In the genomic region with DNA sequence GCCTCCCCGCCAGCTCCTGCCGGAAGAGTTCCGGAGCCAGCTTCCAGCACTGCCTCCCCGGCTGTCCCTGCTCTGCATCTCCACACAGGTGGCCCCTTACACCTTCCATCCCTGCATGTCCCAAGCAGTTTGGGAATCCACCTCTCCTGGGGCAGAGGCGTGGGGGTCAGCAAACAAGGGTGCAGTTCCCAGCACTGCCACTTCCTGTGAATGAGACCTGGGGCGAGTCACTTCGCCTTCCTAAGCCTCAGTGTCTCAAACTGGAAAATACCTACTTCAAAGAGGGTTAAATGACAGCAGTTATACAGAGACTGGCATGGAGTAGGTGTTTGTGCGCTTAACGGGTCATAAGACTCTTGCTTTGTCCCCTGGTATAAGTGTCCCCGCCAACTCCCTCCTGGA, we compare ENCODE assay signal across 20 cellular contexts. TPM values are rescaled to one million over a fixed set of nuclear protein-coding genes. Genes with fewer than 3 reads are reported as not detected.
DNase-seq lines count a peak whose midpoint lies in the region; ATAC-seq and TF ChIP-seq lines count a peak whose summit lies in the region.
"Had no signal": no experiment of that assay in that cellular context is flagged by ENCODE, and none has a peak within 500 bp of the region (broad histone marks: within the 10 kb centered on the region; RNA-seq: fewer than 3 reads in every experiment).

No MANE protein-coding gene starts in this region.

- no peaks in the 10 kb centered on the region for H3K9me3 Mint-ChIP-seq in activated naive CD4-positive, alpha-beta T cell treated with anti-CD3 and anti-CD28 coated beads for 36 hours
- H3K9me3 Mint-ChIP-seq in endodermal cell, result peaks cover 5% of the 10 kb centered on the region
- H3K9me3 Mint-ChIP-seq in stimulated activated naive CD8-positive, alpha-beta T cell treated with anti-CD3 and anti-CD28 coated beads, Interleukin-15, amount 100 ng/mL, for 72 hours, result peaks cover 0 to 7% of the 10 kb centered on the region in 2 donors

- H3K4me3 Mint-ChIP-seq in activated naive CD4-positive, alpha-beta T cell treated with anti-CD3 and anti-CD28 coated beads for 36 hours, result no peak overlapping the region
- no peak overlapping the region for H3K4me3 Mint-ChIP-seq in endodermal cell
- H3K4me3 Mint-ChIP-seq in stimulated activated naive CD8-positive, alpha-beta T cell treated with anti-CD3 and anti-CD28 coated beads, Interleukin-15, amount 100 ng/mL, for 72 hours, result peak overlapping the region; percentile 41 to 69

- DNase-seq in activated naive CD4-positive, alpha-beta T cell treated with anti-CD3 and anti-CD28 coated beads for 36 hours, result peak; percentile 63
- no peak for DNase-seq in activated naive CD4-positive, alpha-beta T cell treated with anti-CD3 and anti-CD28 coated beads, Interleukin-2, amount 50 U/mL, for 16 hours
- DNase-seq in RWPE1 (ENCODE audit: low spot score) (peak; percentile 13), endodermal cell (no peak), putamen (ENCODE audit: low spot score) (no peak), uterus (no peak), esophagus muscularis mucosa (ENCODE audit: extremely low spot score) (no peak)
- DNase-seq in stimulated activated naive CD8-positive, alpha-beta T cell treated with anti-CD3 and anti-CD28 coated beads, Interleukin-15, amount 100 ng/mL, for 72 hours, result no peak
- DNase-seq: activated CD4-positive, alpha-beta T cell treated with anti-CD3 and anti-CD28 coated beads, Interleukin-2, amount 50 U/mL, for 4 hours; activated effector memory CD4-positive, alpha-beta T cell treated with anti-CD3 and anti-CD28 coated beads, Interleukin-2, amount 50 U/mL, for 16 hours; Caco-2; colonic mucosa; foreskin melanocyte; kidney glomerular epithelial cell; midbrain; NCI-H1048 had no signal

- peak overlapping the region; percentile 81 for H3K27ac Mint-ChIP-seq in activated naive CD4-positive, alpha-beta T cell treated with anti-CD3 and anti-CD28 coated beads for 36 hours
- H3K27ac Mint-ChIP-seq in endodermal cell, result no peak overlapping the region
- H3K27ac Mint-ChIP-seq in stimulated activated naive CD8-positive, alpha-beta T cell treated with anti-CD3 and anti-CD28 coated beads, Interleukin-15, amount 100 ng/mL, for 72 hours, result peak overlapping the region in 1 of 2 donors; percentile 72

- H3K4me3 ChIP-seq in endodermal cell (ENCODE audit: low read length) (no peak overlapping the region), uterus (no peak overlapping the region), esophagus muscularis mucosa (no peak overlapping the region)
- H3K4me3 ChIP-seq: colonic mucosa, K562 had no signal

- POLR2A ChIA-PET in RWPE1 (lab: Yijun Ruan, JAX; ENCODE audit: low non-redundant PET), result no interaction called here

- no peaks in the 10 kb centered on the region for H3K27me3 Mint-ChIP-seq in activated naive CD4-positive, alpha-beta T cell treated with anti-CD3 and anti-CD28 coated beads for 36 hours (ENCODE audit: low read depth)
- peaks cover 2% of the 10 kb centered on the region for H3K27me3 Mint-ChIP-seq in endodermal cell (ENCODE audit: insufficient read depth)
- H3K27me3 Mint-ChIP-seq in stimulated activated naive CD8-positive, alpha-beta T cell treated with anti-CD3 and anti-CD28 coated beads, Interleukin-15, amount 100 ng/mL, for 72 hours, result no peaks in the 10 kb centered on the region

- no peak overlapping the region for H3K9ac ChIP-seq in endodermal cell (ENCODE audit: extremely low read depth, low read length, poor library complexity, severe bottlenecking)

- H3K4me1 ChIP-seq in endodermal cell (ENCODE audit: control insufficient read depth, insufficient read depth, low read length), result no peaks in the 10 kb centered on the region
- H3K4me1 ChIP-seq in uterus, result peaks cover 0 to 7% of the 10 kb centered on the region in 2 donors
- peaks cover 0 to 9% (median 6%) of the 10 kb centered on the region in 4 donors for H3K4me1 ChIP-seq in esophagus muscularis mucosa
- H3K4me1 ChIP-seq: Caco-2, colonic mucosa had no signal

- TF ChIP-seq CTCF in RWPE1 (conservative IDR thresholded peaks at IDR 0.05; ENCODE audit: low read depth), result no peak
- TF ChIP-seq CTCF in endodermal cell (conservative IDR thresholded peaks at IDR 0.05), result peak; percentile 19
- no peak for TF ChIP-seq CTCF in uterus (IDR thresholded peaks at IDR 0.05)
- TF ChIP-seq CTCF in esophagus muscularis mucosa (IDR thresholded peaks at IDR 0.05), result no peak

- H3K27ac ChIP-seq in RWPE1, result no peak overlapping the region
- no peak overlapping the region for H3K27ac ChIP-seq in endodermal cell (ENCODE audit: low read depth, low read length)
- no peak overlapping the region for H3K27ac ChIP-seq in uterus
- H3K27ac ChIP-seq in esophagus muscularis mucosa (replicated peaks in 1 of 4), result no peak overlapping the region
- H3K27ac ChIP-seq: colonic mucosa had no signal

- intact Hi-C loops in activated naive CD4-positive, alpha-beta T cell treated with anti-CD3 and anti-CD28 coated beads for 36 hours (cut with micrococcal nuclease), result no loop called here
- intact Hi-C loops in uterus (cut with DNase I; ENCODE audit: low total_unique reads) (no loop called here), esophagus muscularis mucosa (cut with DNase I) (no loop called here)

- 92 to 98% methylated on average over 8 to 10 of the region's 10 CpGs for WGBS in endodermal cell (ENCODE audit: insufficient coverage in 1 of 2, insufficient read length in 1 of 2), 2 experiments
- WGBS in esophagus muscularis mucosa, result 82% methylated on average over 7 of the region's 10 CpGs

- H3K27me3 ChIP-seq in endodermal cell (ENCODE audit: control insufficient read depth, insufficient read depth, low read length, poor library complexity, severe bottlenecking) (no peaks in the 10 kb centered on the region), uterus (no peaks in the 10 kb centered on the region), esophagus muscularis mucosa (peaks cover 0 to 74% (median 4%) of the 10 kb centered on the region in 4 donors)
- H3K27me3 ChIP-seq: colonic mucosa had no signal

- H3K36me3 ChIP-seq in endodermal cell (ENCODE audit: control insufficient read depth, insufficient read depth, low read length) (no peaks in the 10 kb centered on the region), uterus (no peaks in the 10 kb centered on the region), esophagus muscularis mucosa (no peaks in the 10 kb centered on the region)
- H3K36me3 ChIP-seq: colonic mucosa had no signal

- ATAC-seq in stimulated activated naive CD8-positive, alpha-beta T cell treated with anti-CD3 and anti-CD28 coated beads, Interleukin-15, amount 100 ng/mL, for 72 hours, result peak; percentile 40
- ATAC-seq: K562, sciatic nerve had no signal

- peaks cover 24% of the 10 kb centered on the region for H3K36me3 Mint-ChIP-seq in activated naive CD4-positive, alpha-beta T cell treated with anti-CD3 and anti-CD28 coated beads for 36 hours (ENCODE audit: low read depth)
- H3K36me3 Mint-ChIP-seq in endodermal cell (ENCODE audit: low read depth), result no peaks in the 10 kb centered on the region

- H3K9me3 ChIP-seq in endodermal cell (ENCODE audit: control insufficient read depth, low read length) (no peaks in the 10 kb centered on the region), uterus (no peaks in the 10 kb centered on the region), esophagus muscularis mucosa (no peaks in the 10 kb centered on the region)
- H3K9me3 ChIP-seq: Caco-2, colonic mucosa had no signal

- peaks cover 80% of the 10 kb centered on the region for H3K4me1 Mint-ChIP-seq in activated naive CD4-positive, alpha-beta T cell treated with anti-CD3 and anti-CD28 coated beads for 36 hours (ENCODE audit: low read depth)
- H3K4me1 Mint-ChIP-seq in endodermal cell, result peaks cover 6% of the 10 kb centered on the region
- H3K4me1 Mint-ChIP-seq in stimulated activated naive CD8-positive, alpha-beta T cell treated with anti-CD3 and anti-CD28 coated beads, Interleukin-15, amount 100 ng/mL, for 72 hours, result peaks cover 96% of the 10 kb centered on the region

- TF ChIP-seq EP300 in esophagus muscularis mucosa (IDR thresholded peaks at IDR 0.05), result no peak

- CTCF ChIA-PET in activated naive CD4-positive, alpha-beta T cell treated with anti-CD3 and anti-CD28 coated beads for 36 hours (lab: Charles Lee), result interaction anchor here (1.1 to 1.5 kb wide), 2 partner anchors 10 to 20 kb away, joined by 4 to 5 read pairs; no protein-coding TSS in a partner anchor
- CTCF ChIA-PET in RWPE1 (lab: Yijun Ruan, JAX), result no interaction called here

- TF ChIP-seq POLR2A in uterus (IDR thresholded peaks at IDR 0.05), result no peak
- no peak for TF ChIP-seq POLR2A in esophagus muscularis mucosa (IDR thresholded peaks at IDR 0.05; ENCODE audit: low read depth)

RNA-seq across cellular contexts. Expression of a gene that starts 5.2 kb away (rescaled TPM):
- 10 to 100 TPM; 30.5 to 34.0 TPM for total RNA-seq in activated naive CD4-positive, alpha-beta T cell treated with anti-CD3 and anti-CD28 coated beads for 36 hours
- not detected for total RNA-seq in endodermal cell
- polyA plus RNA-seq in endodermal cell (2013, experiment 1 of 2), result not detected
- polyA plus RNA-seq in endodermal cell (2013, experiment 2 of 2), result not detected
- total RNA-seq in uterus, result 10 to 100 TPM in 1 of 4 donors, 1 to 10 TPM in 3; 3.8 to 12.2 (median 5.9) TPM
- 10 to 100 TPM in 2 of 4 donors, 1 to 10 TPM in 2; 5.1 to 27.3 (median 9.4) TPM for total RNA-seq in esophagus muscularis mucosa
- total RNA-seq: Caco-2, G401 had no signal

RNA-seq across cellular contexts. Expression of a gene that starts 43.5 kb away (rescaled TPM):
- 100 to 1,000 TPM; 728 to 759 TPM for total RNA-seq in activated naive CD4-positive, alpha-beta T cell treated with anti-CD3 and anti-CD28 coated beads for 36 hours
- total RNA-seq in endodermal cell (1 to 10 TPM; 4.5 to 5.6 TPM), uterus (1 to 10 TPM; 2.4 to 6.7 (median 4.5) TPM), esophagus muscularis mucosa (10 to 100 TPM in 1 of 4 donors, 1 to 10 TPM in 3; 4.1 to 21.9 (median 7.2) TPM)
- polyA plus RNA-seq in endodermal cell (2013, experiment 1 of 2), result 2.0 TPM
- polyA plus RNA-seq in endodermal cell (2013, experiment 2 of 2), result 1.8 TPM
- total RNA-seq: G401, SK-MEL-5 had no signal

Comparison
In these comparisons a context has a peak if more than half of its experiments do, and no peak if none do; other contexts are left out.
1. DNase-seq: peak in activated naive CD4-positive, alpha-beta T cell treated with anti-CD3 and anti-CD28 coated beads for 36 hours (single experiment) and RWPE1 (single experiment); none in activated naive CD4-positive, alpha-beta T cell treated with anti-CD3 and anti-CD28 coated beads, Interleukin-2, amount 50 U/mL, for 16 hours (single experiment), endodermal cell (single experiment), stimulated activated naive CD8-positive, alpha-beta T cell treated with anti-CD3 and anti-CD28 coated beads, Interleukin-15, amount 100 ng/mL, for 72 hours (0 of 2), putamen (single experiment), uterus (0 of 2) and esophagus muscularis mucosa (single experiment).
2. H3K4me3 Mint-ChIP-seq: peak in stimulated activated naive CD8-positive, alpha-beta T cell treated with anti-CD3 and anti-CD28 coated beads, Interleukin-15, amount 100 ng/mL, for 72 hours (2 of 2); none in activated naive CD4-positive, alpha-beta T cell treated with anti-CD3 and anti-CD28 coated beads for 36 hours (single experiment) and endodermal cell (single experiment).
3. RNA of a gene that starts 5.2 kb away (total RNA-seq): 30.5 to 34.0 TPM in activated naive CD4-positive, alpha-beta T cell treated with anti-CD3 and anti-CD28 coated beads for 36 hours, 5.1 to 27.3 TPM in esophagus muscularis mucosa and 3.8 to 12.2 TPM in uterus; not detected in endodermal cell; every median in the first group is over 4 times any median in the second.
4. RNA of a gene that starts 43.5 kb away (total RNA-seq): 728 to 759 TPM in activated naive CD4-positive, alpha-beta T cell treated with anti-CD3 and anti-CD28 coated beads for 36 hours; 4.1 to 21.9 TPM in esophagus muscularis mucosa, 2.4 to 6.7 TPM in uterus and 4.5 to 5.6 TPM in endodermal cell; every median in the first group is over 10 times any median in the second.